Comparison of ENCODE assay signal across 12 cellular contexts in genomic region chr10:24467605-24468004, GRCh38.
DNase-seq lines count a peak whose midpoint lies in the region; ATAC-seq, FAIRE-seq and TF ChIP-seq lines count a peak whose summit lies in the region.
"Had no signal": no experiment of that assay in that cellular context is flagged by ENCODE, and none has a peak within 500 bp of the region (broad histone marks: within the 10 kb centered on the region; RNA-seq: fewer than 3 reads in every experiment).

No MANE protein-coding gene starts in this region.

- peak overlapping the region; percentile 90 for H3K27ac Mint-ChIP-seq in MCF 10A (ENCODE audit: low read depth, unreplicated experiment)
- H3K27ac Mint-ChIP-seq: activated CD8-positive, alpha-beta T cell treated with anti-CD3 and anti-CD28 coated beads, Interleukin-2, amount 10 ng/mL, durations not matched to agents 7 days and 5 days; dendritic cell treated with granulocyte-macrophage colony-stimulating factor and Interleukin-4, amounts not matched to agents 40 ng/mL and 50 ng/mL, for 4 days had no signal

- no peak for TF ChIP-seq EP300 in HepG2 (IDR thresholded peaks at IDR 0.05; ENCODE audit: low read depth in 2 of 2, low read length in 2 of 2)
- no peak for TF ChIP-seq EP300 in HepG2 (CRISPR knock-in tag; IDR thresholded peaks at IDR 0.05; ENCODE audit: borderline replicate concordance)

- TF ChIP-seq CTCF in MCF 10A (IDR thresholded peaks at IDR 0.05; ENCODE audit: unreplicated experiment), result no peak
- TF ChIP-seq CTCF in HepG2 (CRISPR knock-in tag; IDR thresholded peaks at IDR 0.05), result no peak
- TF ChIP-seq CTCF in testis (IDR thresholded peaks at IDR 0.05), result no peak

- peaks cover 28% of the 10 kb centered on the region for H3K79me2 ChIP-seq in HepG2 (ENCODE audit: insufficient read depth, low read length)

- no peaks in the 10 kb centered on the region for H3K36me3 ChIP-seq in MG63
- peaks cover 2 to 3% of the 10 kb centered on the region in 2 experiments; a peak in 2 of 5 replicates for H3K36me3 ChIP-seq in HepG2 (replicated peaks in 1 of 2; ENCODE audit: control insufficient read depth in 1 of 2, insufficient read depth in 2 of 2, low read length in 2 of 2)
- no peaks in the 10 kb centered on the region for H3K36me3 ChIP-seq in testis (ENCODE audit: low read depth, missing control alignments)

- no peaks in the 10 kb centered on the region for H3K9me3 ChIP-seq in MG63
- no peaks in the 10 kb centered on the region for H3K9me3 ChIP-seq in HepG2 (ENCODE audit: low read length)
- H3K9me3 ChIP-seq in testis, result no peaks in the 10 kb centered on the region

- no peaks in the 10 kb centered on the region for H3K27me3 Mint-ChIP-seq in MCF 10A (ENCODE audit: insufficient read depth, unreplicated experiment)
- H3K27me3 Mint-ChIP-seq: dendritic cell treated with granulocyte-macrophage colony-stimulating factor and Interleukin-4, amounts not matched to agents 40 ng/mL and 50 ng/mL, for 4 days had no signal

- peak overlapping the region; percentile 76 for H3K4me3 Mint-ChIP-seq in MCF 10A (ENCODE audit: unreplicated experiment)
- H3K4me3 Mint-ChIP-seq: activated CD8-positive, alpha-beta T cell treated with anti-CD3 and anti-CD28 coated beads, Interleukin-2, amount 10 ng/mL, durations not matched to agents 7 days and 5 days; dendritic cell treated with granulocyte-macrophage colony-stimulating factor and Interleukin-4, amounts not matched to agents 40 ng/mL and 50 ng/mL, for 4 days had no signal

- H3K4me2 ChIP-seq in HepG2 (ENCODE audit: low read depth, low read length), result peak overlapping the region; percentile 95

- CTCF ChIA-PET in MCF 10A (lab: Yijun Ruan, JAX), result interaction anchor here (0.6 to 1.6 kb wide), 4 partner anchors 12 to 473 kb away, joined by 3 to 5 read pairs (median 4); no protein-coding TSS in a partner anchor
- CTCF ChIA-PET in HepG2 (lab: Yijun Ruan, JAX; ENCODE audit: low intra/inter-chr PET ratio, low total read pairs), result no interaction called here

- peak overlapping the region; percentile 53 for H3K4me3 ChIP-seq in MG63
- H3K4me3 ChIP-seq in HepG2 (replicated peaks in 1 of 3; ENCODE audit: insufficient read depth in 1 of 3, low read depth in 2 of 3, low read length in 3 of 3), result peak overlapping the region; percentile 63 to 72 (median 67); a peak in 4 of 6 replicates
- H3K4me3 ChIP-seq in testis, result peak overlapping the region; percentile 22 to 44

- no peak for ATAC-seq in HepG2
- ATAC-seq in HG02623 (IDR thresholded peaks at IDR 0.05; ENCODE audit: unreplicated experiment), result no peak
- ATAC-seq in GM19324 (IDR thresholded peaks at IDR 0.05; ENCODE audit: low FRiP score, unreplicated experiment), result no peak
- ATAC-seq: activated CD8-positive, alpha-beta T cell treated with anti-CD3 and anti-CD28 coated beads, Interleukin-2, amount 10 ng/mL, durations not matched to agents 7 days and 5 days had no signal

- H3K9me3 Mint-ChIP-seq in MCF 10A (ENCODE audit: unreplicated experiment), result peaks cover 2% of the 10 kb centered on the region

- H3K9ac ChIP-seq in HepG2 (ENCODE audit: insufficient read depth, low read depth, low read length), result peak overlapping the region; percentile 75; the same call in 1 of the 2 replicates

- H3K27me3 ChIP-seq in MG63 (no peaks in the 10 kb centered on the region), HepG2 (ENCODE audit: control insufficient read depth in 1 of 2, insufficient read depth in 2 of 2, low read length in 2 of 2) (no peaks in the 10 kb centered on the region), testis (no peaks in the 10 kb centered on the region)

- 66% methylated on average over 2 of the region's 2 CpGs for WGBS in HepG2 (ENCODE audit: low lambda C conversion rate)
- whole genome bisulfite sequencing in testis, 2 donors, result 71 to 73% methylated on average over 2 of the region's 2 CpGs

- DNase-seq in MG63 (no peak), MCF 10A (ENCODE audit: unreplicated experiment) (no peak), HepG2 (ENCODE audit: low spot score) (no peak), testis (no peak), cerebellar cortex (ENCODE audit: low spot score) (no peak)
- DNase-seq: activated CD8-positive, alpha-beta T cell treated with anti-CD3 and anti-CD28 coated beads, Interleukin-2, amount 10 ng/mL, durations not matched to agents 7 days and 5 days; activated naive CD4-positive, alpha-beta T cell; NCI-H2171; T-helper 2 cell had no signal

- intact Hi-C loops in MCF 10A (cut with micrococcal nuclease), result loop anchor here (1.0 to 5.0 kb wide), 3 partner anchors 36 to 210 kb away; no protein-coding TSS in a partner anchor
- intact Hi-C loops in HepG2 (cut with micrococcal nuclease; ENCODE audit: unreplicated experiment), result loop anchor here (10.0 kb wide), 1 partner anchor 87 kb away; no protein-coding TSS in a partner anchor
- intact Hi-C loops in testis (cut with DNase I; ENCODE audit: low total_unique reads), result no loop called here

- H3K4me1 Mint-ChIP-seq in MCF 10A (ENCODE audit: insufficient read depth, unreplicated experiment), result peaks cover 46% of the 10 kb centered on the region

- no peaks in the 10 kb centered on the region for H4K20me1 ChIP-seq in HepG2 (ENCODE audit: insufficient read depth, low read length)

- peaks cover 35% of the 10 kb centered on the region for H3K36me3 Mint-ChIP-seq in MCF 10A (ENCODE audit: insufficient read depth, unreplicated experiment)

- POLR2A ChIA-PET in MCF 10A (lab: Yijun Ruan, JAX) (interaction anchor here (0.6 to 7.6 kb wide), 23 partner anchors 12 to 473 kb away, joined by 3 to 230 read pairs (median 8); no protein-coding TSS in a partner anchor), HepG2 (lab: Yijun Ruan, JAX) (no interaction called here)

- TF ChIP-seq POLR2A in HepG2 (IDR thresholded peaks at IDR 0.05; ENCODE audit: insufficient read depth in 1 of 2, low read depth in 2 of 2, low read length in 2 of 2) (no peak), testis (IDR thresholded peaks at IDR 0.05) (no peak)

- no peak for FAIRE-seq in HepG2 (lab: Jason Lieb, UNC)

- no peak for TF ChIP-seq RAD21 in HepG2 (CRISPR knock-in tag; IDR thresholded peaks at IDR 0.05)

- H3K27ac ChIP-seq in HepG2 (ENCODE audit: extremely low read length, insufficient read depth, low read length), result peak overlapping the region; percentile 94
- no peak overlapping the region for H3K27ac ChIP-seq in testis

- in situ Hi-C loops in HepG2 (cut with HindIII; ENCODE audit: extremely low pct_ligation_motif_present, low pct_unique_long_range_greater_than_20kb), result no loop called here

- H2AFZ ChIP-seq in HepG2 (ENCODE audit: low read length), result no peak overlapping the region

- H3K4me1 ChIP-seq in HepG2 (ENCODE audit: insufficient read depth, low read length), result peaks cover 53% of the 10 kb centered on the region
- H3K4me1 ChIP-seq in testis, result peaks cover 29% of the 10 kb centered on the region

- BruUV-seq in MCF 10A (replicated peaks; lab: Mats Ljungman, UMichigan), result no TSS peak
- no TSS peak for BruUV-seq in HepG2 (replicated peaks; lab: Mats Ljungman, UMichigan)

TF ChIP-seq in HepG2, 621 proteins besides CTCF, POLR2A, EP300 and RAD21:
- no peak for TF ChIP-seq ZNF230 (CRISPR knock-in tag; IDR thresholded peaks at IDR 0.05)
- no peak for TF ChIP-seq ZNF331 (CRISPR knock-in tag; IDR thresholded peaks at IDR 0.05)
- TF ChIP-seq ZFP36L2 (CRISPR knock-in tag; IDR thresholded peaks at IDR 0.05), result no peak
- TF ChIP-seq ZNF292 (CRISPR knock-in tag; IDR thresholded peaks at IDR 0.05; ENCODE audit: borderline replicate concordance, low read depth), result no peak
- TF ChIP-seq YEATS2 (CRISPR knock-in tag; IDR thresholded peaks at IDR 0.05; ENCODE audit: borderline replicate concordance), result no peak
- no peak for TF ChIP-seq ZNF784 (CRISPR knock-in tag; IDR thresholded peaks at IDR 0.05; ENCODE audit: borderline replicate concordance)
- TF ChIP-seq HNRNPH1 (optimal IDR thresholded peaks at IDR 0.05; ENCODE audit: low read depth, low read length), result no peak
- TF ChIP-seq ZNF569 (CRISPR knock-in tag; IDR thresholded peaks at IDR 0.05; ENCODE audit: borderline replicate concordance), result no peak
- no peak for TF ChIP-seq DRAP1 (CRISPR knock-in tag; IDR thresholded peaks at IDR 0.05)
- no peak for TF ChIP-seq PBX2 (CRISPR knock-in tag; IDR thresholded peaks at IDR 0.05)
- TF ChIP-seq ZNF777 (CRISPR knock-in tag; IDR thresholded peaks at IDR 0.05), result no peak
TF ChIP-seq in HepG2: peak in this region for 0.
